Comparison of ENCODE assay signal across 27 cellular contexts in genomic region chr14:43413094-43413493, GRCh38.
"Had no signal": no experiment of that assay in that cellular context is flagged by ENCODE, and none has a peak within 500 bp of the region (broad histone marks: within the 10 kb centered on the region; RNA-seq: fewer than 3 reads in every experiment).

No MANE protein-coding gene starts in this region.

- DNase-seq: activated CD4-positive, alpha-beta T cell treated with anti-CD3 and anti-CD28 coated beads, Interleukin-2, amount 10 ng/mL, durations not matched to agents 24 days and 14 days; activated CD4-positive, alpha-beta T cell treated with anti-CD3 and anti-CD28 coated beads, Interleukin-2, amount 50 U/mL, for 4 hours; activated CD8-positive, alpha-beta T cell treated with anti-CD3 and anti-CD28 coated beads for 36 hours; activated effector memory CD4-positive, alpha-beta T cell treated with anti-CD3 and anti-CD28 coated beads, Interleukin-2, amount 50 U/mL, for 16 hours; activated naive CD4-positive, alpha-beta T cell; activated naive CD4-positive, alpha-beta T cell treated with anti-CD3 and anti-CD28 coated beads, Interleukin-2, amount 50 U/mL, for 16 hours; activated naive CD8-positive, alpha-beta T cell treated with anti-CD3 and anti-CD28 coated beads for 36 hours; activated T-cell treated with anti-CD3 and anti-CD28 coated beads, Interleukin-2, amount 50 U/mL, for 1 hour; activated T-cell treated with anti-CD3 and anti-CD28 coated beads, Interleukin-2, amount 50 U/mL, for 72 hours; amniotic stem cell; aorta; brain microvascular endothelial cell; central memory CD4-positive, alpha-beta T cell; Kasumi-1; KBM-7; MG63; NCI-H1048; NCI-H146; NCI-H187; NCI-H2029 treated with DMSO at 0.1 percent for 48 hours; NCI-H446; NCI-H510A treated with DMSO at 0.1 percent for 48 hours; NCI-H526 treated with DMSO at 0.1 percent for 48 hours; SHP77; SJCRH30 had no signal

- H3K9me3 ChIP-seq: MG63, SJCRH30 had no signal

- H3K36me3 ChIP-seq: brain microvascular endothelial cell, MG63, SJCRH30 had no signal

- H3K27me3 ChIP-seq: brain microvascular endothelial cell, MG63, SJCRH30 had no signal

- FAIRE-seq: TTC549 had no signal

- H3K4me1 ChIP-seq: SJCRH30 had no signal

- H3K4me3 ChIP-seq: MG63, SJCRH30, SK-N-MC had no signal

- H3K27ac ChIP-seq: brain microvascular endothelial cell, SJCRH30 had no signal
